32 cellular contexts compared by ENCODE assay signal in genomic region chr2:18124126-18124835, GRCh38.
"Had no signal": no experiment of that assay in that cellular context is flagged by ENCODE, and none has a peak within 500 bp of the region (broad histone marks: within the 10 kb centered on the region; RNA-seq: fewer than 3 reads in every experiment).

No MANE protein-coding gene starts in this region.

- H3K27me3 Mint-ChIP-seq: activated CD4-positive, alpha-beta memory T cell treated with anti-CD3 and anti-CD28 coated beads, Interleukin-2, amount 10 ng/mL, durations not matched to agents 7 days and 5 days had no signal

- H3K36me3 Mint-ChIP-seq: activated CD8-positive, alpha-beta memory T cell treated with anti-CD3 and anti-CD28 coated beads, Interleukin-2, amount 10 ng/mL, durations not matched to agents 7 days and 5 days; activated naive CD8-positive, alpha-beta T cell treated with anti-CD3 and anti-CD28 coated beads for 36 hours had no signal

- H3K4me1 Mint-ChIP-seq: activated CD4-positive, alpha-beta memory T cell treated with anti-CD3 and anti-CD28 coated beads, Interleukin-2, amount 10 ng/mL, durations not matched to agents 7 days and 5 days; activated CD8-positive, alpha-beta memory T cell treated with anti-CD3 and anti-CD28 coated beads, Interleukin-2, amount 10 ng/mL, durations not matched to agents 7 days and 5 days; activated naive CD8-positive, alpha-beta T cell treated with anti-CD3 and anti-CD28 coated beads for 36 hours; activated T-helper 17 cell treated with anti-CD3 and anti-CD28 coated beads, Interleukin-2, amount 50 U/mL, for 72 hours had no signal

- H3K4me3 Mint-ChIP-seq: activated CD4-positive, alpha-beta memory T cell treated with anti-CD3 and anti-CD28 coated beads, Interleukin-2, amount 10 ng/mL, durations not matched to agents 7 days and 5 days; activated CD8-positive, alpha-beta memory T cell treated with anti-CD3 and anti-CD28 coated beads, Interleukin-2, amount 10 ng/mL, durations not matched to agents 7 days and 5 days; activated naive CD8-positive, alpha-beta T cell treated with anti-CD3 and anti-CD28 coated beads for 36 hours; activated T-cell treated with anti-CD3 and anti-CD28 coated beads, Interleukin-2, amount 50 U/mL, for 72 hours; activated T-helper 17 cell treated with anti-CD3 and anti-CD28 coated beads, Interleukin-2, amount 50 U/mL, for 72 hours had no signal

- H3K4me3 ChIP-seq: ascending aorta, cardiac muscle cell, Peyer's patch had no signal

- H3K9me3 Mint-ChIP-seq: activated CD4-positive, alpha-beta memory T cell treated with anti-CD3 and anti-CD28 coated beads, Interleukin-2, amount 10 ng/mL, durations not matched to agents 7 days and 5 days; activated naive CD8-positive, alpha-beta T cell treated with anti-CD3 and anti-CD28 coated beads for 36 hours; activated T-cell treated with anti-CD3 and anti-CD28 coated beads, Interleukin-2, amount 50 U/mL, for 72 hours; activated T-helper 17 cell treated with anti-CD3 and anti-CD28 coated beads, Interleukin-2, amount 50 U/mL, for 72 hours had no signal

- DNase-seq: activated CD4-positive, alpha-beta memory T cell treated with anti-CD3 and anti-CD28 coated beads, Interleukin-2, amount 10 ng/mL, durations not matched to agents 7 days and 5 days; activated CD4-positive, alpha-beta T cell treated with anti-CD3 and anti-CD28 coated beads for 1 hour; activated CD4-positive, alpha-beta T cell treated with anti-CD3 and anti-CD28 coated beads for 48 hours; activated CD4-positive, CD25-positive, alpha-beta regulatory T cell; activated CD8-positive, alpha-beta memory T cell treated with anti-CD3 and anti-CD28 coated beads for 24 hours; activated CD8-positive, alpha-beta memory T cell treated with anti-CD3 and anti-CD28 coated beads, Interleukin-2, amount 10 ng/mL, durations not matched to agents 7 days and 5 days; activated CD8-positive, alpha-beta memory T cell treated with anti-CD3 and anti-CD28 coated beads, Interleukin-2, amount 50 U/mL, for 48 hours; activated effector memory CD4-positive, alpha-beta T cell treated with anti-CD3 and anti-CD28 coated beads, Interleukin-2, amount 50 U/mL, for 16 hours; activated naive CD4-positive, alpha-beta T cell; activated naive CD4-positive, alpha-beta T cell treated with anti-CD3 and anti-CD28 coated beads, Interleukin-2, amount 50 U/mL, for 16 hours; activated naive CD8-positive, alpha-beta T cell treated with anti-CD3 and anti-CD28 coated beads for 36 hours; activated T-cell treated with anti-CD3 and anti-CD28 coated beads, Interleukin-2, amount 50 U/mL, for 72 hours; amniotic stem cell; Kasumi-1; KG1; MM.1S; NCI-H1092; NCI-H1436 treated with DMSO at 0.1 percent for 48 hours; NCI-H1694 treated with DMSO at 0.1 percent for 48 hours; NCI-H2029; NCI-H510A; NCI-H748 treated with DMSO at 0.1 percent for 48 hours; NK-92 treated with Interleukin-12 subunit alpha and Interleukin-12 subunit beta, amount 100 ng/mL, for 24 hours; PC-3; Peyer's patch; SW 1271; T-helper 1 cell; T1000; WERI-Rb-1 had no signal

- ATAC-seq: activated CD8-positive, alpha-beta memory T cell treated with anti-CD3 and anti-CD28 coated beads, Interleukin-2, amount 10 ng/mL, durations not matched to agents 7 days and 5 days; activated T-cell treated with anti-CD3 and anti-CD28 coated beads, Interleukin-2, amount 50 U/mL, for 72 hours; activated T-helper 17 cell treated with anti-CD3 and anti-CD28 coated beads, Interleukin-2, amount 50 U/mL, for 72 hours; PC-3 had no signal
